25 cellular contexts compared by ENCODE assay signal in genomic region chr14:51759950-51760349, GRCh38.
"Had no signal": no experiment of that assay in that cellular context is flagged by ENCODE, and none has a peak within 500 bp of the region (broad histone marks: within the 10 kb centered on the region; RNA-seq: fewer than 3 reads in every experiment).

No MANE protein-coding gene starts in this region.

- H3K36me3 ChIP-seq: colonic mucosa, esophagus muscularis mucosa, esophagus squamous epithelium, gastrocnemius medialis, gastroesophageal sphincter, heart left ventricle, heart right ventricle had no signal

- H3K27me3 ChIP-seq: colonic mucosa, dorsolateral prefrontal cortex, esophagus muscularis mucosa, esophagus squamous epithelium, foreskin keratinocyte, gastrocnemius medialis, gastroesophageal sphincter, heart left ventricle, heart right ventricle had no signal

- H3K9me3 Mint-ChIP-seq: dendritic cell treated with granulocyte-macrophage colony-stimulating factor and Interleukin-4, amounts not matched to agents 40 ng/mL and 50 ng/mL, for 4 days; effector memory CD8-positive, alpha-beta T cell; endodermal cell had no signal

- ATAC-seq: effector memory CD8-positive, alpha-beta T cell; esophagus mucosa; foreskin keratinocyte; gastrocnemius medialis; gastroesophageal sphincter; heart left ventricle; heart right ventricle had no signal

- H3K9me3 ChIP-seq: colonic mucosa, esophagus muscularis mucosa, esophagus squamous epithelium, gastrocnemius medialis, gastroesophageal sphincter, heart left ventricle, heart right ventricle had no signal

- H3K4me3 Mint-ChIP-seq: dendritic cell treated with granulocyte-macrophage colony-stimulating factor and Interleukin-4, amounts not matched to agents 40 ng/mL and 50 ng/mL, for 4 days; effector memory CD8-positive, alpha-beta T cell; endodermal cell had no signal

- H3K4me3 ChIP-seq: colonic mucosa, coronary artery, dorsolateral prefrontal cortex, esophagus muscularis mucosa, esophagus squamous epithelium, gastrocnemius medialis, gastroesophageal sphincter, heart left ventricle, heart right ventricle had no signal

- H3K27ac Mint-ChIP-seq: dendritic cell treated with granulocyte-macrophage colony-stimulating factor and Interleukin-4, amounts not matched to agents 40 ng/mL and 50 ng/mL, for 4 days; effector memory CD8-positive, alpha-beta T cell; endodermal cell had no signal

- H3K27ac ChIP-seq: colonic mucosa, coronary artery, dorsolateral prefrontal cortex, epithelial cell of prostate, esophagus muscularis mucosa, esophagus squamous epithelium, foreskin keratinocyte, gastrocnemius medialis, gastroesophageal sphincter, heart left ventricle, heart right ventricle had no signal

- H3K4me1 ChIP-seq: colonic mucosa, esophagus muscularis mucosa, esophagus squamous epithelium, foreskin keratinocyte, gastrocnemius medialis, gastroesophageal sphincter, heart left ventricle, heart right ventricle had no signal

- DNase-seq: colonic mucosa; cortex of kidney; dermis blood vessel endothelial cell; dorsolateral prefrontal cortex; effector CD4-positive, alpha-beta T cell; effector CD8-positive, alpha-beta T cell; effector memory CD4-positive, alpha-beta T cell; effector memory CD8-positive, alpha-beta T cell; endodermal cell; erythroblast; esophagus squamous epithelium; foreskin fibroblast; foreskin keratinocyte; foreskin melanocyte; gastrocnemius medialis; glutamatergic neuron; head of caudate nucleus; heart left ventricle; heart right ventricle had no signal
